9 cellular contexts compared by ENCODE assay signal in the genomic region with DNA sequence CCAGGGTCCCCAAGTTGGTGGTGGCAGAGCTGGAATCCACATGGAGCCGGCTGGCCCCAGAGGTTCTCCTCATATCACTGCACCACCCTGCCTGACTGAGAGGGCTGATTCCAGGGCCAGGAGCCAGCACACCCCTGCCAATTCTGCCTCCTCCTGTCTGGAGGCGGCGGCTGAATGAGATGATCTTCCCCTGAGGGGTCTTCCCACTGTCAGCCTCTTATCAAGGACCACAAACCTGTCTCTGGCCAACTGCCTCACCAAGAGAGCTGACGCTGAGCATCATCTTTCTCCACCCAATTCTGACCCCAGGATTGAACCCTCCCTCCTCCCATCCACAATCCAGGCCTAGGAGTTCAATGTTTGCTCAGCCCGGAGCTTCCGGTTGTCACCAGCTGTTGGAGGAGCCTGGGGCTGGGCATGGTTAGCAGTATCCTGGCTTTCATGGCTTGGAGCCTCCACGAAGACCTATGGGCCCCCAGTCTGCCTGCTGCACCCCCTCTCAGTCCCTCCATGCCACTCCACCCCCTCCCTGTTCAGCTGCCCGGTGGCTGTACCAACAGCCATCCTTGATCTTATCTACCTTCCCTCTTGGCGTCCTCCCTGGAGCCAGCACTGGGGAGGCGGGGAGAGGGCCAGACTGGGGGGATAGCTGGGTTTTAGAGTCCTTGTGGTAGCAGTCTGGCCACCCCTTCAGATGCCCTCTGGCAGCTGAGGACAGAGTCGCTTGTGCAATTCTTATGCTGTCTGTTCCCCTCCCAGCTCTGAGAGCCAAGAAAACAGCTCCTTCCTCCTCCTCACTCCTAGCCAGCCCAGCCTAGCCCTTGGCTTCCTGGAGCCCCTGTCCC. TPM values are rescaled to one million over a fixed set of nuclear protein-coding genes. Genes with fewer than 3 reads are reported as not detected.
DNase-seq lines count a peak whose midpoint lies in the region; ATAC-seq and TF ChIP-seq lines count a peak whose summit lies in the region.
"Had no signal": no experiment of that assay in that cellular context is flagged by ENCODE, and none has a peak within 500 bp of the region (broad histone marks: within the 10 kb centered on the region; RNA-seq: fewer than 3 reads in every experiment).

No MANE protein-coding gene starts in this region.

- H3K36me3 Mint-ChIP-seq in activated T-cell treated with anti-CD3 and anti-CD28 coated beads, Interleukin-2, amount 50 U/mL, for 4 hours (ENCODE audit: insufficient read depth): no peaks in the 10 kb centered on the region

- intact Hi-C loops in breast epithelium (cut with DNase I; ENCODE audit: low total_unique reads): no loop called here
- intact Hi-C loops in mucosa of descending colon (cut with DNase I, micrococcal nuclease): no loop called here

- H3K27me3 Mint-ChIP-seq in activated T-cell treated with anti-CD3 and anti-CD28 coated beads, Interleukin-2, amount 50 U/mL, for 4 hours (ENCODE audit: low read depth): peaks cover 9% of the 10 kb centered on the region

- H3K4me1 ChIP-seq in breast epithelium (peaks cover 10 to 20% of the 10 kb centered on the region in 2 donors), mucosa of descending colon (ENCODE audit: low read depth) (peaks cover 43% of the 10 kb centered on the region)

- no peak for TF ChIP-seq CTCF in breast epithelium (IDR thresholded peaks at IDR 0.05)
- no peak for TF ChIP-seq CTCF in mucosa of descending colon (IDR thresholded peaks at IDR 0.05)

- DNase-seq in AML-193 (lab: John Stamatoyannopoulos, UW) (peak; percentile 74 to 81), MG63 (peak; percentile 70), breast epithelium (ENCODE audit: low spot score in 2 of 2) (peak in 1 of 2 donors; percentile 70), mucosa of descending colon (peak; percentile 66 to 73 (median 66)), T-helper 9 cell (no peak), caudate nucleus (lab: John Stamatoyannopoulos, UW) (no peak), HPDE6-E6E7 (ENCODE audit: extremely low spot score) (no peak)
- DNase-seq in activated T-cell treated with anti-CD3 and anti-CD28 coated beads, Interleukin-2, amount 50 U/mL, for 4 hours: no peak
- DNase-seq: activated CD4-positive, CD25-positive, alpha-beta regulatory T cell had no signal

- H3K4me3 Mint-ChIP-seq in activated T-cell treated with anti-CD3 and anti-CD28 coated beads, Interleukin-2, amount 50 U/mL, for 4 hours: no peak overlapping the region

- H3K9me3 Mint-ChIP-seq in activated T-cell treated with anti-CD3 and anti-CD28 coated beads, Interleukin-2, amount 50 U/mL, for 4 hours: no peaks in the 10 kb centered on the region

- H3K36me3 ChIP-seq in MG63 (no peaks in the 10 kb centered on the region), breast epithelium (no peaks in the 10 kb centered on the region), mucosa of descending colon (ENCODE audit: low read depth) (no peaks in the 10 kb centered on the region)

- H3K4me3 ChIP-seq in MG63: no peak overlapping the region
- peak overlapping the region in 1 of 3 donors; percentile 18 for H3K4me3 ChIP-seq in breast epithelium
- H3K4me3 ChIP-seq in mucosa of descending colon: no peak overlapping the region

- ATAC-seq in mucosa of descending colon: peak; percentile 67
- no peak for ATAC-seq in activated T-cell treated with anti-CD3 and anti-CD28 coated beads, Interleukin-2, amount 50 U/mL, for 4 hours

- no peaks in the 10 kb centered on the region for H3K9me3 ChIP-seq in MG63
- H3K9me3 ChIP-seq in breast epithelium: no peaks in the 10 kb centered on the region
- no peaks in the 10 kb centered on the region for H3K9me3 ChIP-seq in mucosa of descending colon

- H3K27me3 ChIP-seq in MG63 (no peaks in the 10 kb centered on the region), breast epithelium (no peaks in the 10 kb centered on the region)

- no peak for TF ChIP-seq POLR2A in breast epithelium (IDR thresholded peaks at IDR 0.05)

- H3K4me1 Mint-ChIP-seq in activated T-cell treated with anti-CD3 and anti-CD28 coated beads, Interleukin-2, amount 50 U/mL, for 4 hours (ENCODE audit: low read depth): peaks cover 15% of the 10 kb centered on the region

- H3K27ac ChIP-seq in breast epithelium: peak overlapping the region; percentile 77 to 83
- H3K27ac ChIP-seq in caudate nucleus (ENCODE audit: low read depth, low read length): no peak overlapping the region

RNA-seq across cellular contexts. Expression of a gene that starts 25.6 kb away (rescaled TPM):
- total RNA-seq in MG63 (2014; rRNA removed; shearing (Covaris generic); ENCODE audit: low replicate concordance): 0.17 and 2.0 TPM in 2 replicates
- total RNA-seq in breast epithelium: 100 to 1,000 TPM in 1 of 3 donors, 10 to 100 TPM in 1, 1 to 10 TPM in 1; 6.1 to 122 (median 81.0) TPM
- total RNA-seq in mucosa of descending colon: 100 to 1,000 TPM; 166 to 453 (median 211) TPM
- total RNA-seq in activated T-cell treated with anti-CD3 and anti-CD28 coated beads, Interleukin-2, amount 50 U/mL, for 4 hours: under 1 TPM; 0.26 to 0.63 (median 0.49) TPM

RNA-seq across cellular contexts. Expression of a gene that starts 47.5 kb away (rescaled TPM):
- total RNA-seq in MG63 (2014; rRNA removed; shearing (Covaris generic); ENCODE audit: low replicate concordance): 34.8 and 42.5 TPM in 2 replicates
- total RNA-seq in breast epithelium: 10 to 100 TPM; 36.7 to 68.6 (median 38.1) TPM
- total RNA-seq in mucosa of descending colon: 10 to 100 TPM; 26.8 to 86.0 (median 29.6) TPM
- 10 to 100 TPM; 54.4 to 61.1 (median 59.1) TPM for total RNA-seq in activated T-cell treated with anti-CD3 and anti-CD28 coated beads, Interleukin-2, amount 50 U/mL, for 4 hours

RNA-seq across cellular contexts. Expression of a gene that starts 59.1 kb away (rescaled TPM):
- total RNA-seq in MG63 (2014; rRNA removed; shearing (Covaris generic); ENCODE audit: low replicate concordance): 18.1 and 136 TPM in 2 replicates
- total RNA-seq in breast epithelium (100 to 1,000 TPM in 2 of 3 donors, 10 to 100 TPM in 1; 70.7 to 161 (median 104) TPM), mucosa of descending colon (100 to 1,000 TPM in 2 of 3 donors, 10 to 100 TPM in 1; 91.0 to 122 (median 114) TPM)
- total RNA-seq in activated T-cell treated with anti-CD3 and anti-CD28 coated beads, Interleukin-2, amount 50 U/mL, for 4 hours: 100 to 1,000 TPM in 2 of 3 donors, 10 to 100 TPM in 1; 99.8 to 108 (median 100) TPM

Comparison
In these comparisons a context has a peak if more than half of its experiments do, and no peak if none do; other contexts are left out.
1. DNase-seq: peak in AML-193 (2 of 2), MG63 (single experiment) and mucosa of descending colon (3 of 3); none in T-helper 9 cell (single experiment), caudate nucleus (0 of 61), activated T-cell treated with anti-CD3 and anti-CD28 coated beads, Interleukin-2, amount 50 U/mL, for 4 hours (single experiment) and HPDE6-E6E7 (single experiment).